ENCODE assay signal across 19 cellular contexts in the genomic region with DNA sequence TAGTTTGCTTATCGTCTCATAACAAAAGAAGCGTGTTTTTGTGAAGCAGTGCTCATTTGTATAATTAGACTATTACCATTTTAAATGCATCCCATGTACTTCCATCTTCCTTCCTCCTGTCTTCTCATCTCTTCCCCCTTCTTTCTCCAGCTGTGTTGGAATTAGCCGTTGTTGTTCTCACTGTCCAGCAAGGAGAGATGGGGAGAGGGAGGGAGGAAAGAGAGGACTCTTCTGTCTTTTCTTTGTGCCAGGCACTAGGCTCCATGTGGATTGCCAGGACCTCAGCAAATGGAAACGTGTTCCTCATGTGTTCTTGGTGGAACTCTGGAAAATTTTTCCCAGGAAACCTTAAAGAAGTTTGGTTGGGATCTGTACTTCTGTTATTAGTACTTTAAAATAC.
"Had no signal": no experiment of that assay in that cellular context is flagged by ENCODE, and none has a peak within 500 bp of the region (broad histone marks: within the 10 kb centered on the region; RNA-seq: fewer than 3 reads in every experiment).

No MANE protein-coding gene starts in this region.

- H3K4me1 ChIP-seq: prostate gland had no signal

- H3K9me3 Mint-ChIP-seq: activated naive CD4-positive, alpha-beta T cell treated with anti-CD3 and anti-CD28 coated beads for 36 hours; activated T-helper 17 cell treated with anti-CD3 and anti-CD28 coated beads, Interleukin-2, amount 50 U/mL, for 72 hours; brain; central memory CD8-positive, alpha-beta T cell; nephron; type B pancreatic cell had no signal

- DNase-seq: activated CD4-positive, alpha-beta T cell treated with anti-CD3 and anti-CD28 coated beads for 1 hour; activated CD4-positive, alpha-beta T cell treated with anti-CD3 and anti-CD28 coated beads, Interleukin-2, amount 50 U/mL, for 4 hours; activated naive CD4-positive, alpha-beta T cell treated with anti-CD3 and anti-CD28 coated beads for 36 hours; heart left ventricle; stimulated activated CD4-positive, alpha-beta T cell treated with anti-CD3 and anti-CD28 coated beads, Interleukin-12 subunit alpha, Interleukin-12 subunit beta, amount 100 ng/mL, for 4 hours; stimulated activated CD4-positive, alpha-beta T cell treated with anti-CD3 and anti-CD28 coated beads, Interleukin-1b, Interleukin-23, amount 100 ng/mL, for 48 hours; stimulated activated CD8-positive, alpha-beta memory T cell treated with anti-CD3 and anti-CD28 coated beads, Interleukin-4, amount 100 ng/mL, for 48 hours; stimulated activated naive CD8-positive, alpha-beta T cell treated with anti-CD3 and anti-CD28 coated beads, Interleukin-15, Interleukin-2, amounts not matched to agents 100 U/mL and 50 U/mL, for 24 hours; SW 1271 had no signal

- H3K4me1 Mint-ChIP-seq: nephron had no signal

- H3K4me3 ChIP-seq: coronary artery, heart left ventricle, prostate gland, right atrium auricular region, suprapubic skin had no signal

- H3K27me3 ChIP-seq: heart left ventricle, right atrium auricular region, suprapubic skin had no signal

- H3K27ac Mint-ChIP-seq: activated naive CD4-positive, alpha-beta T cell treated with anti-CD3 and anti-CD28 coated beads for 36 hours; nephron; type B pancreatic cell had no signal

- H3K9me3 ChIP-seq: heart left ventricle, prostate gland, right atrium auricular region, suprapubic skin had no signal

- H3K36me3 ChIP-seq: heart left ventricle, prostate gland, right atrium auricular region, suprapubic skin had no signal

- H3K27ac ChIP-seq: coronary artery, heart left ventricle, prostate gland, right atrium auricular region, suprapubic skin, VCaP had no signal

- ATAC-seq: activated T-helper 17 cell treated with anti-CD3 and anti-CD28 coated beads, Interleukin-2, amount 50 U/mL, for 72 hours; stimulated activated naive CD8-positive, alpha-beta T cell treated with anti-CD3 and anti-CD28 coated beads, Interleukin-15, Interleukin-2, amounts not matched to agents 100 U/mL and 50 U/mL, for 24 hours had no signal

- H3K4me3 Mint-ChIP-seq: activated naive CD4-positive, alpha-beta T cell treated with anti-CD3 and anti-CD28 coated beads for 36 hours; brain; central memory CD8-positive, alpha-beta T cell; nephron; type B pancreatic cell had no signal

- H3K27me3 Mint-ChIP-seq: activated T-helper 17 cell treated with anti-CD3 and anti-CD28 coated beads, Interleukin-2, amount 50 U/mL, for 72 hours; brain; central memory CD8-positive, alpha-beta T cell; type B pancreatic cell had no signal
